Comparison of ENCODE assay signal across 8 cellular contexts in the genomic region with DNA sequence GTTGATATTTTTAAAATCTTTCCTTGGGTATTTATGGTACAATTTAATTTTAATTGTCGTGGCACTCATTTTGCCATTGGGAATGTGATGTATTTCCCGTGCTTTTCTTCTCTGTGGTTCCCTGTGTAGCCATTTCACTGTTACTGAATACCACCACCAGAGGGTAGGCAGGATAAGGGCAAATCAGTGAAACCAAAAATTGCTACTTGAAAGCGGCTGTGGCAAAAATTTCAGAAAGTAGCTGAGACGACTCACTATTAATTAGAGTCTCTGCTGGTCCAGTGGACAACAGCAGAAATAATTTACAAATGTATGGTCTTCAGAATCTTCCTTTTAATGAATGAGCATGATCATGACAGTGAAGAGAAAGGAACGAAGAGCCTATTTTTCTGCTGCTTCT. TPM values are rescaled to one million over a fixed set of nuclear protein-coding genes. Genes with fewer than 3 reads are reported as not detected.
DNase-seq lines count a peak whose midpoint lies in the region; ATAC-seq and TF ChIP-seq lines count a peak whose summit lies in the region.

No MANE protein-coding gene starts in this region.

- H3K4me1 ChIP-seq in PC-3 (ENCODE audit: insufficient read depth, low read length) = no peaks in the 10 kb centered on the region

- H3K79me2 ChIP-seq in PC-3 (ENCODE audit: low read length) = no peaks in the 10 kb centered on the region

- DNase-seq in D341Med (ENCODE audit: low spot score) (peak; percentile 43), PC-3 (peak; percentile 22), choroid plexus epithelial cell (ENCODE audit: low read depth) (peak; percentile 36), foreskin melanocyte (no peak)
- DNase-seq in natural killer cell treated with Interleukin-12 subunit alpha and Interleukin-12 subunit beta and Interleukin-15 and Interleukin-18, amount 100 ng/mL, for 72 hours (ENCODE audit: low spot score) = no peak

- peak overlapping the region; percentile 72 for H3K4me3 Mint-ChIP-seq in natural killer cell treated with Interleukin-12 subunit alpha and Interleukin-12 subunit beta and Interleukin-15 and Interleukin-18, amount 100 ng/mL, for 72 hours

- no peaks in the 10 kb centered on the region for H3K9me3 Mint-ChIP-seq in natural killer cell treated with Interleukin-12 subunit alpha and Interleukin-12 subunit beta and Interleukin-15 and Interleukin-18, amount 100 ng/mL, for 72 hours

- H3K27ac Mint-ChIP-seq in natural killer cell treated with Interleukin-12 subunit alpha and Interleukin-12 subunit beta and Interleukin-15 and Interleukin-18, amount 100 ng/mL, for 72 hours = peak overlapping the region in 1 of 2 donors; percentile 43

- H3K4me1 Mint-ChIP-seq in natural killer cell treated with Interleukin-12 subunit alpha and Interleukin-12 subunit beta and Interleukin-15 and Interleukin-18, amount 100 ng/mL, for 72 hours (ENCODE audit: low read depth in 2 of 2) = peaks cover 19 to 22% of the 10 kb centered on the region in 2 donors

- no peaks in the 10 kb centered on the region for H3K36me3 ChIP-seq in PC-3 (ENCODE audit: low read depth, low read length)

- H2AFZ ChIP-seq in PC-3 (ENCODE audit: low read length) = no peak overlapping the region

- peak; percentile 38; the same call in 1 of the 2 replicates for TF ChIP-seq CTCF in PC-3 (conservative IDR thresholded peaks at IDR 0.05; ENCODE audit: low read depth, low read length)
- TF ChIP-seq CTCF in choroid plexus epithelial cell (conservative IDR thresholded peaks at IDR 0.05; ENCODE audit: low read depth, low read length) = peak; percentile 64

- H3K36me3 Mint-ChIP-seq in natural killer cell treated with Interleukin-12 subunit alpha and Interleukin-12 subunit beta and Interleukin-15 and Interleukin-18, amount 100 ng/mL, for 72 hours = no peaks in the 10 kb centered on the region

- H3K9me2 ChIP-seq in PC-3 (replicated peaks; ENCODE audit: low read length) = no peaks in the 10 kb centered on the region

- POLR2A ChIA-PET in PC-3 (lab: Charles Lee; ENCODE audit: unreplicated experiment) = no interaction called here

- no peak overlapping the region for H3K4me2 ChIP-seq in PC-3 (ENCODE audit: low read length)

- CTCF ChIA-PET in PC-3 (lab: Charles Lee) = no interaction called here

- no peak overlapping the region for H3K4me3 ChIP-seq in PC-3 (ENCODE audit: low read length)
- H3K4me3 ChIP-seq in choroid plexus epithelial cell (ENCODE audit: low read depth, low read length) = no peak overlapping the region

- no peaks in the 10 kb centered on the region for H4K20me1 ChIP-seq in PC-3 (ENCODE audit: low read length)

- peaks cover 6 to 7% of the 10 kb centered on the region in 2 donors for H3K27me3 Mint-ChIP-seq in natural killer cell treated with Interleukin-12 subunit alpha and Interleukin-12 subunit beta and Interleukin-15 and Interleukin-18, amount 100 ng/mL, for 72 hours

- BruUV-seq in PC-3 (replicated peaks; lab: Mats Ljungman, UMichigan) = no TSS peak

- no peak overlapping the region for H3K27ac ChIP-seq in PC-3 (ENCODE audit: low read length)

- intact Hi-C loops in PC-3 (cut with micrococcal nuclease) = loop anchor here (5.0 kb wide), 2 partner anchors 34 to 89 kb away; a partner anchor contains a TSS

- no peak overlapping the region for H3K9ac ChIP-seq in PC-3 (ENCODE audit: low read length)

- H3F3A ChIP-seq in PC-3 (ENCODE audit: low read length, unreplicated experiment) = no peaks in the 10 kb centered on the region

- ATAC-seq in GM18868 (IDR thresholded peaks at IDR 0.05; ENCODE audit: unreplicated experiment) = peak; percentile 86
- ATAC-seq in HG03025 (IDR thresholded peaks at IDR 0.05; ENCODE audit: low FRiP score, unreplicated experiment) = peak; percentile 69
- peak; percentile 49; the same call in 1 of the 2 replicates for ATAC-seq in PC-3
- peak; percentile 61 to 64 for ATAC-seq in natural killer cell treated with Interleukin-12 subunit alpha and Interleukin-12 subunit beta and Interleukin-15 and Interleukin-18, amount 100 ng/mL, for 72 hours
- ATAC-seq in esophagus mucosa = no peak

- H3K27me3 ChIP-seq in PC-3 (ENCODE audit: low read length) = peaks cover 55% of the 10 kb centered on the region

- no peaks in the 10 kb centered on the region for H3K9me3 ChIP-seq in PC-3 (ENCODE audit: low read length)

RNA-seq across cellular contexts. Expression of a gene that starts 34.4 kb away (rescaled TPM):
- 5.5 and 5.6 TPM in 2 replicates for total RNA-seq in PC-3 (2014; rRNA removed)
- total RNA-seq in natural killer cell treated with Interleukin-12 subunit alpha and Interleukin-12 subunit beta and Interleukin-15 and Interleukin-18, amount 100 ng/mL, for 72 hours = 10 to 100 TPM; 15.9 to 39.8 TPM
- total RNA-seq in esophagus mucosa = 3.5 TPM

Comparison
In these comparisons a context has a peak if more than half of its experiments do, and no peak if none do; other contexts are left out.
1. DNase-seq: peak in D341Med (single experiment), PC-3 (single experiment) and choroid plexus epithelial cell (single experiment); none in natural killer cell treated with Interleukin-12 subunit alpha and Interleukin-12 subunit beta and Interleukin-15 and Interleukin-18, amount 100 ng/mL, for 72 hours (single experiment) and foreskin melanocyte (single experiment).